1 cellular context compared by ENCODE assay signal in the genomic region with DNA sequence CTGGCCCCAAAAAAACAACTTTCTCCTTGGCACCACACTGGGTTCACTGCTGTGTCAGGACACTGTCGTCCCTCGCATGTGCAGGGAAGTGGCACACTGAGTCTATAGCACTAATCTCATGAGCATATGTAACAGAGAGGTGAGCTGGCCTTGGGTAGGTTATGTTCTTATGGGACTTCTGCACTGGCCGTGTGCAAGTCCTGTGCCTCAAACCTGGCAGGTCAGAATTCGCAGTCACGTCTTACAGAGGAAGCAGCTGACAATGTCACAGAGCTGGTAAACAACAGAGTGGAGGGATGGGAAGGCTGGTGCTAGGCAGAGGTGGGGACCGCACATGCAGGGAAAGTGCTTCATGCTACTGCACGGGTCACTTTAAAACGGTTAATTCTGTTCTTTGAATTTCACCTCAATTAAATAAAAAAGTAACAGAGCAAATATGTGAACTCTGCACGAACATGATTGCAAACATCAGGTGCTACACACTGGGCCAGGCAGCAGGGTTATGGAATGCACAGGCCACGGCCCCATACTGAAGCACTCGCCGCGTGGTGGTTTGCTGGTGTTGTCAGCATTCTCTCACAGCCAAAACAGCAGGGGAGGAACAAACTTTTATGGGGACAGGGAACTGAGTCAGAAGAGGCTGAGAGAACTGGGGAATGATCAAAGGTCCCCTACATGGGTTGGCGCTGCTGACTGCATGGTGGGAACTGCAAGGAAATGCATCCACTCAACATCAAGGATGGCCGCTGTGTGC.
TF ChIP-seq lines count a peak whose summit lies in the region.

No MANE protein-coding gene starts in this region.

TF ChIP-seq in GM12878, 131 proteins besides CTCF, POLR2A, EP300 and RAD21:
- no peak for TF ChIP-seq ZZZ3 (IDR thresholded peaks at IDR 0.05; ENCODE audit: control insufficient read depth, insufficient read length, low read depth)
- TF ChIP-seq, protein P1, sequence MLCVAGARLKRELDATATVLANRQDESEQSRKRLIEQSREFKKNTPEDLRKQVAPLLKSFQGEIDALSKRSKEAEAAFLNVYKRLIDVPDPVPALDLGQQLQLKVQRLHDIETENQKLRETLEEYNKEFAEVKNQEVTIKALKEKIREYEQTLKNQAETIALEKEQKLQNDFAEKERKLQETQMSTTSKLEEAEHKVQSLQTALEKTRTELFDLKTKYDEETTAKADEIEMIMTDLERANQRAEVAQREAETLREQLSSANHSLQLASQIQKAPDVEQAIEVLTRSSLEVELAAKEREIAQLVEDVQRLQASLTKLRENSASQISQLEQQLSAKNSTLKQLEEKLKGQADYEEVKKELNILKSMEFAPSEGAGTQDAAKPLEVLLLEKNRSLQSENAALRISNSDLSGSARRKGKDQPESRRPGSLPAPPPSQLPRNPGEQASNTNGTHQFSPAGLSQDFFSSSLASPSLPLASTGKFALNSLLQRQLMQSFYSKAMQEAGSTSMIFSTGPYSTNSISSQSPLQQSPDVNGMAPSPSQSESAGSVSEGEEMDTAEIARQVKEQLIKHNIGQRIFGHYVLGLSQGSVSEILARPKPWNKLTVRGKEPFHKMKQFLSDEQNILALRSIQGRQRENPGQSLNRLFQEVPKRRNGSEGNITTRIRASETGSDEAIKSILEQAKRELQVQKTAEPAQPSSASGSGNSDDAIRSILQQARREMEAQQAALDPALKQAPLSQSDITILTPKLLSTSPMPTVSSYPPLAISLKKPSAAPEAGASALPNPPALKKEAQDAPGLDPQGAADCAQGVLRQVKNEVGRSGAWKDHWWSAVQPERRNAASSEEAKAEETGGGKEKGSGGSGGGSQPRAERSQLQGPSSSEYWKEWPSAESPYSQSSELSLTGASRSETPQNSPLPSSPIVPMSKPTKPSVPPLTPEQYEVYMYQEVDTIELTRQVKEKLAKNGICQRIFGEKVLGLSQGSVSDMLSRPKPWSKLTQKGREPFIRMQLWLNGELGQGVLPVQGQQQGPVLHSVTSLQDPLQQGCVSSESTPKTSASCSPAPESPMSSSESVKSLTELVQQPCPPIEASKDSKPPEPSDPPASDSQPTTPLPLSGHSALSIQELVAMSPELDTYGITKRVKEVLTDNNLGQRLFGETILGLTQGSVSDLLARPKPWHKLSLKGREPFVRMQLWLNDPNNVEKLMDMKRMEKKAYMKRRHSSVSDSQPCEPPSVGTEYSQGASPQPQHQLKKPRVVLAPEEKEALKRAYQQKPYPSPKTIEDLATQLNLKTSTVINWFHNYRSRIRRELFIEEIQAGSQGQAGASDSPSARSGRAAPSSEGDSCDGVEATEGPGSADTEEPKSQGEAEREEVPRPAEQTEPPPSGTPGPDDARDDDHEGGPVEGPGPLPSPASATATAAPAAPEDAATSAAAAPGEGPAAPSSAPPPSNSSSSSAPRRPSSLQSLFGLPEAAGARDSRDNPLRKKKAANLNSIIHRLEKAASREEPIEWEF (IDR thresholded peaks at IDR 0.05; ENCODE audit: insufficient replicate concordance, low read depth, low read length): no peak
- no peak for TF ChIP-seq BRCA1 (IDR thresholded peaks at IDR 0.05; ENCODE audit: low read depth, low read length)
